In genomic region chr6:143878272-143878760, GRCh38 we compare ENCODE assay signal across 21 cellular contexts.
DNase-seq lines count a peak whose midpoint lies in the region; ATAC-seq and TF ChIP-seq lines count a peak whose summit lies in the region.
"Had no signal": no experiment of that assay in that cellular context is flagged by ENCODE, and none has a peak within 500 bp of the region (broad histone marks: within the 10 kb centered on the region; RNA-seq: fewer than 3 reads in every experiment).

No MANE protein-coding gene starts in this region.

- DNase-seq in EL (peak; percentile 30), NCI-H226 (peak; percentile 55), epithelial cell of prostate (ENCODE audit: low read depth, low spot score) (peak; percentile 65), NCI-H2029 (lab: John Stamatoyannopoulos, UW) (no peak)
- DNase-seq: activated CD8-positive, alpha-beta memory T cell treated with anti-CD3 and anti-CD28 coated beads, Interleukin-2, amount 10 ng/mL, durations not matched to agents 7 days and 5 days; activated naive CD4-positive, alpha-beta T cell treated with anti-CD3 and anti-CD28 coated beads, Interleukin-2, amount 10 ng/mL, durations not matched to agents 7 days and 5 days; dermis blood vessel endothelial cell; glutamatergic neuron; GOT3; NCI-H1105; NCI-H1930; NK-92 treated with Interleukin-12 subunit alpha and Interleukin-12 subunit beta, amount 100 ng/mL, for 24 hours; Peyer's patch; sigmoid colon; stimulated activated naive CD8-positive, alpha-beta T cell treated with anti-CD3 and anti-CD28 coated beads, Interleukin-15, Interleukin-2, amounts not matched to agents 100 U/mL and 50 U/mL, for 24 hours; uterus had no signal

- ATAC-seq in GM21381 (IDR thresholded peaks at IDR 0.05; ENCODE audit: unreplicated experiment) (no peak), HG03108 (IDR thresholded peaks at IDR 0.05; ENCODE audit: unreplicated experiment) (no peak)

- no peak for TF ChIP-seq CTCF in 22Rv1 (IDR thresholded peaks at IDR 0.05)

- H3K27ac ChIP-seq in 22Rv1 (0 out of 2 replicates have a peak overlapping the region, but pooled peaks have one; percentile 12), epithelial cell of prostate (peak overlapping the region; percentile 13)
- H3K27ac ChIP-seq: cardiac muscle cell, Peyer's patch, sigmoid colon, thoracic aorta, uterus had no signal
